In genomic region chr10:109993551-109993950, GRCh38 we compare ENCODE assay signal across 21 cellular contexts. TPM values are rescaled to one million over a fixed set of nuclear protein-coding genes. Genes with fewer than 3 reads are reported as not detected.
DNase-seq lines count a peak whose midpoint lies in the region; ATAC-seq, FAIRE-seq and TF ChIP-seq lines count a peak whose summit lies in the region.
"Had no signal": no experiment of that assay in that cellular context is flagged by ENCODE, and none has a peak within 500 bp of the region (broad histone marks: within the 10 kb centered on the region; RNA-seq: fewer than 3 reads in every experiment).

No MANE protein-coding gene starts in this region.

- no peak overlapping the region for H3K27ac Mint-ChIP-seq in activated CD8-positive, alpha-beta T cell treated with anti-CD3 and anti-CD28 coated beads, Interleukin-2, amount 10 ng/mL, durations not matched to agents 7 days and 5 days
- H3K27ac Mint-ChIP-seq in activated CD4-positive, alpha-beta T cell treated with anti-CD3 and anti-CD28 coated beads for 36 hours, result no peak overlapping the region
- H3K27ac Mint-ChIP-seq: CD8-positive, alpha-beta T cell had no signal

- POLR2A ChIA-PET in activated CD8-positive, alpha-beta T cell treated with anti-CD3 and anti-CD28 coated beads, Interleukin-2, amount 10 ng/mL, durations not matched to agents 7 days and 5 days (lab: Charles Lee), result no interaction called here
- POLR2A ChIA-PET in activated CD4-positive, alpha-beta T cell treated with anti-CD3 and anti-CD28 coated beads for 36 hours (lab: Charles Lee), result no interaction called here

- H3K9me3 ChIP-seq in ascending aorta (no peaks in the 10 kb centered on the region), small intestine (ENCODE audit: control insufficient read depth, low read depth) (no peaks in the 10 kb centered on the region)
- H3K9me3 ChIP-seq: BLaER1 had no signal

- H3K27me3 ChIP-seq in ascending aorta (no peaks in the 10 kb centered on the region), foreskin keratinocyte (no peaks in the 10 kb centered on the region), small intestine (ENCODE audit: control insufficient read depth in 2 of 2, insufficient read depth in 2 of 2, low read length in 2 of 2) (no peaks in the 10 kb centered on the region)
- H3K27me3 ChIP-seq: BLaER1 had no signal

- 12 to 67% (median 36%) methylated on average over 1 of the region's 1 CpG for WGBS in small intestine, 3 donors

- no peak for FAIRE-seq in small intestine (lab: Jason Lieb, UNC)
- FAIRE-seq: H54, HepG2 had no signal

- TF ChIP-seq CTCF in ascending aorta (IDR thresholded peaks at IDR 0.05) (no peak), foreskin keratinocyte (conservative IDR thresholded peaks at IDR 0.05) (no peak)

- H3K27ac ChIP-seq in ascending aorta, result peak overlapping the region; percentile 38 to 63
- H3K27ac ChIP-seq in foreskin keratinocyte, result no peak overlapping the region
- peak overlapping the region in 1 of 2 donors; percentile 44 for H3K27ac ChIP-seq in small intestine (ENCODE audit: low read depth in 1 of 2, low read length in 1 of 2)
- H3K27ac ChIP-seq: BLaER1, KMS-11 had no signal

- H3K4me1 ChIP-seq in ascending aorta (peaks cover 0 to 10% of the 10 kb centered on the region in 2 donors), foreskin keratinocyte (peaks cover 10% of the 10 kb centered on the region), small intestine (ENCODE audit: control insufficient read depth in 2 of 2, insufficient read depth in 1 of 2, low read depth in 1 of 2, low read length in 1 of 2) (peaks cover 5 to 6% of the 10 kb centered on the region in 2 donors)

- H3K36me3 ChIP-seq in ascending aorta, result no peaks in the 10 kb centered on the region
- no peaks in the 10 kb centered on the region for H3K36me3 ChIP-seq in small intestine (ENCODE audit: control insufficient read depth in 2 of 2, insufficient read depth in 2 of 2, low read length in 2 of 2)
- H3K36me3 ChIP-seq: BLaER1 had no signal

- H3K4me3 ChIP-seq in ascending aorta (no peak overlapping the region), small intestine (ENCODE audit: low read depth in 1 of 2, low read length in 2 of 2) (no peak overlapping the region)
- H3K4me3 ChIP-seq: BLaER1 had no signal

- H3K4me1 Mint-ChIP-seq in activated CD8-positive, alpha-beta T cell treated with anti-CD3 and anti-CD28 coated beads, Interleukin-2, amount 10 ng/mL, durations not matched to agents 7 days and 5 days (ENCODE audit: low read depth), result no peaks in the 10 kb centered on the region
- peaks cover 21% of the 10 kb centered on the region for H3K4me1 Mint-ChIP-seq in activated CD4-positive, alpha-beta T cell treated with anti-CD3 and anti-CD28 coated beads for 36 hours

- intact Hi-C loops in ascending aorta (cut with DNase I), result no loop called here
- intact Hi-C loops in activated CD4-positive, alpha-beta T cell treated with anti-CD3 and anti-CD28 coated beads for 36 hours (cut with DNase I, micrococcal nuclease), result no loop called here

- H3K27me3 Mint-ChIP-seq in activated CD8-positive, alpha-beta T cell treated with anti-CD3 and anti-CD28 coated beads, Interleukin-2, amount 10 ng/mL, durations not matched to agents 7 days and 5 days (ENCODE audit: low read depth), result peaks cover 5% of the 10 kb centered on the region
- no peaks in the 10 kb centered on the region for H3K27me3 Mint-ChIP-seq in activated CD4-positive, alpha-beta T cell treated with anti-CD3 and anti-CD28 coated beads for 36 hours

- H3K4me3 Mint-ChIP-seq in activated CD8-positive, alpha-beta T cell treated with anti-CD3 and anti-CD28 coated beads, Interleukin-2, amount 10 ng/mL, durations not matched to agents 7 days and 5 days, result no peak overlapping the region
- H3K4me3 Mint-ChIP-seq in activated CD4-positive, alpha-beta T cell treated with anti-CD3 and anti-CD28 coated beads for 36 hours, result no peak overlapping the region
- H3K4me3 Mint-ChIP-seq: CD8-positive, alpha-beta T cell had no signal

- H3K9me3 Mint-ChIP-seq in activated CD8-positive, alpha-beta T cell treated with anti-CD3 and anti-CD28 coated beads, Interleukin-2, amount 10 ng/mL, durations not matched to agents 7 days and 5 days (ENCODE audit: insufficient read depth), result no peaks in the 10 kb centered on the region
- no peaks in the 10 kb centered on the region for H3K9me3 Mint-ChIP-seq in activated CD4-positive, alpha-beta T cell treated with anti-CD3 and anti-CD28 coated beads for 36 hours (ENCODE audit: low read depth)
- H3K9me3 Mint-ChIP-seq: CD8-positive, alpha-beta T cell had no signal

- CTCF ChIA-PET in activated CD8-positive, alpha-beta T cell treated with anti-CD3 and anti-CD28 coated beads, Interleukin-2, amount 10 ng/mL, durations not matched to agents 7 days and 5 days (lab: Charles Lee), result interaction anchor here (4.4 kb wide), 1 partner anchor 16 kb away, joined by 27 read pairs; no protein-coding TSS in a partner anchor
- CTCF ChIA-PET in activated CD4-positive, alpha-beta T cell treated with anti-CD3 and anti-CD28 coated beads for 36 hours (lab: Charles Lee), result no interaction called here

- no peaks in the 10 kb centered on the region for H3K36me3 Mint-ChIP-seq in activated CD8-positive, alpha-beta T cell treated with anti-CD3 and anti-CD28 coated beads, Interleukin-2, amount 10 ng/mL, durations not matched to agents 7 days and 5 days (ENCODE audit: low read depth)
- H3K36me3 Mint-ChIP-seq in activated CD4-positive, alpha-beta T cell treated with anti-CD3 and anti-CD28 coated beads for 36 hours (ENCODE audit: low read depth), result no peaks in the 10 kb centered on the region
- H3K36me3 Mint-ChIP-seq: CD8-positive, alpha-beta T cell had no signal

- peak; percentile 10 for DNase-seq in ELR (ENCODE audit: low read depth)
- no peak for DNase-seq in ascending aorta (ENCODE audit: low spot score in 2 of 2)
- no peak for DNase-seq in foreskin keratinocyte
- DNase-seq in small intestine, result peak; percentile 65
- no peak for DNase-seq in activated CD8-positive, alpha-beta T cell treated with anti-CD3 and anti-CD28 coated beads, Interleukin-2, amount 10 ng/mL, durations not matched to agents 7 days and 5 days
- DNase-seq in activated CD4-positive, alpha-beta T cell treated with anti-CD3 and anti-CD28 coated beads for 36 hours, result no peak
- no peak for DNase-seq in GDM1 (lab: John Stamatoyannopoulos, UW)
- no peak for DNase-seq in NCI-H2227 (lab: John Stamatoyannopoulos, UW; ENCODE audit: unreplicated experiment)
- DNase-seq: CD8-positive, alpha-beta T cell; DMS53; MV-4-11; NCI-H1417; NCI-H187 treated with DMSO at 0.1 percent for 48 hours; NCI-H2171; NCI-H446 treated with DMSO at 0.1 percent for 48 hours; NK-92 treated with Interleukin-12 subunit alpha and Interleukin-12 subunit beta, amount 100 ng/mL, for 24 hours; Right ventricle myocardium superior had no signal

- ATAC-seq in foreskin keratinocyte, result peak; percentile 51
- ATAC-seq in activated CD8-positive, alpha-beta T cell treated with anti-CD3 and anti-CD28 coated beads, Interleukin-2, amount 10 ng/mL, durations not matched to agents 7 days and 5 days, result no peak
- ATAC-seq in activated CD4-positive, alpha-beta T cell treated with anti-CD3 and anti-CD28 coated beads for 36 hours, result no peak
- ATAC-seq: CD8-positive, alpha-beta T cell; HepG2 had no signal

RNA-seq across cellular contexts. Expression of gene ADD3, which starts 14.2 kb away (rescaled TPM):
- total RNA-seq in ascending aorta (93.0 TPM), foreskin keratinocyte (30.2 and 30.3 TPM in 2 replicates)
- polyA plus RNA-seq in foreskin keratinocyte (5.6 and 7.1 TPM in 2 replicates), small intestine (100 to 1,000 TPM in 1 of 3 donors, 10 to 100 TPM in 2; 63.7 to 123 (median 74.8) TPM)
- total RNA-seq in activated CD8-positive, alpha-beta T cell treated with anti-CD3 and anti-CD28 coated beads, Interleukin-2, amount 10 ng/mL, durations not matched to agents 7 days and 5 days, result 100 to 1,000 TPM; 172 to 200 TPM
- total RNA-seq in activated CD4-positive, alpha-beta T cell treated with anti-CD3 and anti-CD28 coated beads for 36 hours, result 100 to 1,000 TPM in 1 of 2 experiments, 10 to 100 TPM in 1; 72.5 to 101 TPM

Comparison
In these comparisons a context has a peak if more than half of its experiments do, and no peak if none do; other contexts are left out.
1. DNase-seq: peak in ELR (single experiment) and small intestine (single experiment); none in ascending aorta (0 of 2), foreskin keratinocyte (0 of 2), activated CD8-positive, alpha-beta T cell treated with anti-CD3 and anti-CD28 coated beads, Interleukin-2, amount 10 ng/mL, durations not matched to agents 7 days and 5 days (single experiment), activated CD4-positive, alpha-beta T cell treated with anti-CD3 and anti-CD28 coated beads for 36 hours (single experiment), GDM1 (single experiment) and NCI-H2227 (single experiment).